Comparison of ENCODE assay signal across 19 cellular contexts in the genomic region with DNA sequence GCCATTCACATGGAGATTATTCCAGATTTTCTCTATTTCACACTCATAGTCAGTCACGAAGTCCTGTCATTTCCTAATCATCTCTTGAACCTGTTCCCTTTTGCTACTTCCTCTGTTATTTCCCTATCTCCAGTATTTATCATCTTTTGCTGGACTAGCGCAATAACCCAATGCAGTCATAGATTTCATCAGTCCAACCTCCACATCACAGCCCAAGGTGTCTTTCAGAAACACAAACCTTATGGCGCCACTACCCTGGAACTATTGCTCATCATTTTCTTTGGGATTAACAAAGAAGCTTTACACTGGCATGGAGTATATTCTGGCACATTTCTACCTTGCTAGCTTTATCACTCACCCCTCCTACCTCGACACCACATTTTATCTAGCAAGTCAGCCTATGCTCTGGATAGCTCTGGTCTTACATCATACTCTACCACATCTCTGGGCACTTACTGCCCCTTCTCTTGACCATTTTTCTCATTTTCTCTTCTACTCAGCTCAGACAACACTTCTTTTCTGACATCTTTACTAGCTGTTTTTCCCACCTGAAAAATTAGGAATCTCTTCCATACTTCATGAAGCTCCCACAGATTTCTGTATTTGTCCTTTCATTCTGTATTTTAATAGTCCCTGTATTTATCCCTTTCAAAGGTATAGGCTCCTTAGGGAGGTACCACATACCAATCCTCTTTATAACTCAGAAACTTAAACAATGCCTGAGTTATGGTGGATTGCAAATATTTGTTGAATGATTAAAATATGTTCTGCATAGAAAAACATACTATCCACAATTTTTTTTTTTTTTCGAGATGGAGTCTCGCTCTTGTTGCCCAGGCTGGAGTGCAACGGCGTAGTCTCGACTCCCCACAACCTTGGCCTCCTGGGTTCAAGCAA.
"Had no signal": no experiment of that assay in that cellular context is flagged by ENCODE, and none has a peak within 500 bp of the region (broad histone marks: within the 10 kb centered on the region; RNA-seq: fewer than 3 reads in every experiment).

No MANE protein-coding gene starts in this region.

- H3K4me1 ChIP-seq: testis, upper lobe of left lung had no signal

- ATAC-seq: activated CD4-positive, CD25-positive, alpha-beta regulatory T cell treated with anti-CD3 and anti-CD28 coated beads, Interleukin-2, amount 50 U/mL, for 24 hours; effector memory CD8-positive, alpha-beta T cell; left cardiac atrium; sciatic nerve; stimulated activated memory B cell treated with anti-CD40 and anti-IgM and Interleukin-4, amounts not matched to agents 10 μg/mL and 1 μg/mL and 100 μg/mL, for 72 hours had no signal

- DNase-seq: activated CD8-positive, alpha-beta memory T cell treated with anti-CD3 and anti-CD28 coated beads for 24 hours; activated CD8-positive, alpha-beta memory T cell treated with anti-CD3 and anti-CD28 coated beads, Interleukin-2, amount 50 U/mL, for 48 hours; activated gamma-delta T cell; amniotic stem cell; effector memory CD8-positive, alpha-beta T cell; foreskin melanocyte; glutamatergic neuron; hippocampal formation; left cardiac atrium; mesendoderm; stimulated activated CD4-positive, alpha-beta T cell treated with anti-CD3 and anti-CD28 coated beads, Interleukin-4, amount 100 ng/mL, for 4 hours; T1000; testis; upper lobe of left lung had no signal

- H3K27ac ChIP-seq: testis, upper lobe of left lung had no signal

- H3K4me3 Mint-ChIP-seq: activated naive CD8-positive, alpha-beta T cell; effector memory CD8-positive, alpha-beta T cell; nephron; stimulated activated memory B cell treated with anti-CD40 and anti-IgM and Interleukin-4, amounts not matched to agents 10 μg/mL and 1 μg/mL and 100 μg/mL, for 72 hours had no signal

- H3K27me3 Mint-ChIP-seq: activated naive CD8-positive, alpha-beta T cell; stimulated activated memory B cell treated with anti-CD40 and anti-IgM and Interleukin-4, amounts not matched to agents 10 μg/mL and 1 μg/mL and 100 μg/mL, for 72 hours had no signal

- H3K36me3 Mint-ChIP-seq: stimulated activated memory B cell treated with anti-CD40 and anti-IgM and Interleukin-4, amounts not matched to agents 10 μg/mL and 1 μg/mL and 100 μg/mL, for 72 hours had no signal

- H3K27ac Mint-ChIP-seq: activated naive CD8-positive, alpha-beta T cell; effector memory CD8-positive, alpha-beta T cell; nephron; stimulated activated memory B cell treated with anti-CD40 and anti-IgM and Interleukin-4, amounts not matched to agents 10 μg/mL and 1 μg/mL and 100 μg/mL, for 72 hours had no signal

- H3K27me3 ChIP-seq: testis, upper lobe of left lung had no signal

- H3K9me3 Mint-ChIP-seq: effector memory CD8-positive, alpha-beta T cell; stimulated activated memory B cell treated with anti-CD40 and anti-IgM and Interleukin-4, amounts not matched to agents 10 μg/mL and 1 μg/mL and 100 μg/mL, for 72 hours had no signal

- H3K4me1 Mint-ChIP-seq: nephron; stimulated activated memory B cell treated with anti-CD40 and anti-IgM and Interleukin-4, amounts not matched to agents 10 μg/mL and 1 μg/mL and 100 μg/mL, for 72 hours had no signal
